In the genomic region with DNA sequence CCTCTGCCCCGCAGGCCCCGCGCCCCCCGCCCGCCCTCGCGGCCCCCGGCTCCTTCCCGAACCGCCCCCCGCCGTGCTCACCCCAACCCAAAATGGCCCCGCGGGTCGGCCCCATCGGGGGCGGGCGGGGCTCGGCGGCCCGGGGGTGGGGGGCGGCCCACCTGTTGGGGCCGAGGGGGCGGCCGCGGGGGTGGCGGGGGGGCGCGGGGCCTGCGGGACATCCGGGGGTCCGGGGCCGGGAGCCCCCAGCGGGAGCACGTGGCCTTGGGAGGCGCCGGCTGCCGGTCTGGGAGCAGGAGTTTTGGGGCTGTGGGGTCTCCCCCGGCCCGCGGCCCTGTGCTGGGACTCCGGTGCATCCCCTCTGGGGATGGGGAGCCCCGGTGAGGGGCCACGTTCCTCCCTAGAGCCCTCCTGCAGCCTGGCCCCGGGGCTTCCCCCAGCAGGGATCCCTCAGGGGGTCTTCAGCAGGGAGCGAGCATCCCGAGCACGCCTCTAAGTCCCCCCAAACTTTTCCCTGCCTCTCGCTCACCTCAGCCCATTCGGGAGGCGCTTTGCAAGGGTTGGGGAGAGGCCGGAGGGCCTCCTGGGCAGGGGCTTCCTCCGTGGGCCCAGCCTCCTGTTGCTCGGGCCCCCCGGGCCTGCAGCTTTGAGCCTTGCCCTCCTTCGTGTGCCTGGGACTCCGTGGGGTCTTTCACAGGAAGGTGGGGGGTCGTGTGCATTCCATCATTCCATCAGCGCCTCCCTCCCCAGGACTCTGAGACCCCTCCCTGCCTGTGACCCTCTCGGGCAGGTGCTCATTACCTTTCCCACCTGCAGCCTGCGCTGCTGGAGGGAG, we compare ENCODE assay signal across 8 cellular contexts.
DNase-seq lines count a peak whose midpoint lies in the region; ATAC-seq and TF ChIP-seq lines count a peak whose summit lies in the region.

No MANE protein-coding gene starts in this region.

- H3K36me3 ChIP-seq in BLaER1 = peaks cover 35% of the 10 kb centered on the region
- H3K36me3 ChIP-seq in mucosa of stomach (ENCODE audit: control insufficient read depth, insufficient read depth, low read length) = no peaks in the 10 kb centered on the region

- H3K4me1 ChIP-seq in BLaER1 (peaks cover 73% of the 10 kb centered on the region), mucosa of stomach (ENCODE audit: control insufficient read depth, insufficient read depth, low read length) (peaks cover 32% of the 10 kb centered on the region)

- DNase-seq in cardiac fibroblast (ENCODE audit: low read depth in 2 of 2) (no peak), NCI-H2227 (lab: John Stamatoyannopoulos, UW; ENCODE audit: unreplicated experiment) (no peak), NCI-H510A treated with DMSO at 0.1 percent for 48 hours (lab: John Stamatoyannopoulos, UW) (no peak)

- no peak for TF ChIP-seq EP300 in Ishikawa (IDR thresholded peaks at IDR 0.05; ENCODE audit: borderline replicate concordance)

- ATAC-seq in HG02642 (IDR thresholded peaks at IDR 0.05; ENCODE audit: poor library complexity, unreplicated experiment) = no peak
- ATAC-seq in HG03175 (IDR thresholded peaks at IDR 0.05; ENCODE audit: unreplicated experiment) = no peak

- no peak for TF ChIP-seq CTCF in cardiac fibroblast (IDR thresholded peaks at IDR 0.05; ENCODE audit: low read depth, low read length)

- H3K27ac ChIP-seq in BLaER1 = peak overlapping the region; percentile 97

- no peak for TF ChIP-seq RAD21 in Ishikawa (IDR thresholded peaks at IDR 0.05; ENCODE audit: low read depth)

- peak overlapping the region; percentile 94 for H3K4me3 ChIP-seq in BLaER1
- peak overlapping the region; percentile 76 to 85 for H3K4me3 ChIP-seq in cardiac fibroblast (replicated peaks in 1 of 2; ENCODE audit: low read depth in 2 of 2, low read length in 2 of 2)
- H3K4me3 ChIP-seq in mucosa of stomach (ENCODE audit: low read length) = peak overlapping the region; percentile 60

- peaks cover 5% of the 10 kb centered on the region; the same call in 1 of the 2 replicates for H3K27me3 ChIP-seq in BLaER1
- H3K27me3 ChIP-seq in mucosa of stomach (ENCODE audit: control insufficient read depth, insufficient read depth, low read length) = no peaks in the 10 kb centered on the region

- no peaks in the 10 kb centered on the region for H3K9me3 ChIP-seq in BLaER1
- no peaks in the 10 kb centered on the region for H3K9me3 ChIP-seq in mucosa of stomach (ENCODE audit: control insufficient read depth, low read length)

- peaks cover 50% of the 10 kb centered on the region for H4K20me1 ChIP-seq in BLaER1

- H3K9ac ChIP-seq in BLaER1 (peak overlapping the region; percentile 98), mucosa of stomach (ENCODE audit: low read length) (peak overlapping the region; percentile 66)

- peak overlapping the region; percentile 100 for H3K4me2 ChIP-seq in BLaER1

TF ChIP-seq in Ishikawa, 13 proteins besides CTCF, POLR2A, EP300 and RAD21:
- TF ChIP-seq, protein P1, sequence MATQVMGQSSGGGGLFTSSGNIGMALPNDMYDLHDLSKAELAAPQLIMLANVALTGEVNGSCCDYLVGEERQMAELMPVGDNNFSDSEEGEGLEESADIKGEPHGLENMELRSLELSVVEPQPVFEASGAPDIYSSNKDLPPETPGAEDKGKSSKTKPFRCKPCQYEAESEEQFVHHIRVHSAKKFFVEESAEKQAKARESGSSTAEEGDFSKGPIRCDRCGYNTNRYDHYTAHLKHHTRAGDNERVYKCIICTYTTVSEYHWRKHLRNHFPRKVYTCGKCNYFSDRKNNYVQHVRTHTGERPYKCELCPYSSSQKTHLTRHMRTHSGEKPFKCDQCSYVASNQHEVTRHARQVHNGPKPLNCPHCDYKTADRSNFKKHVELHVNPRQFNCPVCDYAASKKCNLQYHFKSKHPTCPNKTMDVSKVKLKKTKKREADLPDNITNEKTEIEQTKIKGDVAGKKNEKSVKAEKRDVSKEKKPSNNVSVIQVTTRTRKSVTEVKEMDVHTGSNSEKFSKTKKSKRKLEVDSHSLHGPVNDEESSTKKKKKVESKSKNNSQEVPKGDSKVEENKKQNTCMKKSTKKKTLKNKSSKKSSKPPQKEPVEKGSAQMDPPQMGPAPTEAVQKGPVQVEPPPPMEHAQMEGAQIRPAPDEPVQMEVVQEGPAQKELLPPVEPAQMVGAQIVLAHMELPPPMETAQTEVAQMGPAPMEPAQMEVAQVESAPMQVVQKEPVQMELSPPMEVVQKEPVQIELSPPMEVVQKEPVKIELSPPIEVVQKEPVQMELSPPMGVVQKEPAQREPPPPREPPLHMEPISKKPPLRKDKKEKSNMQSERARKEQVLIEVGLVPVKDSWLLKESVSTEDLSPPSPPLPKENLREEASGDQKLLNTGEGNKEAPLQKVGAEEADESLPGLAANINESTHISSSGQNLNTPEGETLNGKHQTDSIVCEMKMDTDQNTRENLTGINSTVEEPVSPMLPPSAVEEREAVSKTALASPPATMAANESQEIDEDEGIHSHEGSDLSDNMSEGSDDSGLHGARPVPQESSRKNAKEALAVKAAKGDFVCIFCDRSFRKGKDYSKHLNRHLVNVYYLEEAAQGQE (IDR thresholded peaks at IDR 0.05; ENCODE audit: low read depth) = no peak
- TF ChIP-seq ZBTB7A (IDR thresholded peaks at IDR 0.05; ENCODE audit: low read depth) = peak; percentile 86
